ENCODE assay signal across 17 cellular contexts in genomic region chr9:2645569-2645968, GRCh38.
DNase-seq lines count a peak whose midpoint lies in the region; ATAC-seq lines count a peak whose summit lies in the region.
"Had no signal": no experiment of that assay in that cellular context is flagged by ENCODE, and none has a peak within 500 bp of the region (broad histone marks: within the 10 kb centered on the region; RNA-seq: fewer than 3 reads in every experiment).

No MANE protein-coding gene starts in this region.

- ATAC-seq in GM18870 (IDR thresholded peaks at IDR 0.05; ENCODE audit: unreplicated experiment) = peak; percentile 86
- ATAC-seq in GM21528 (IDR thresholded peaks at IDR 0.05; ENCODE audit: low FRiP score, unreplicated experiment) = peak; percentile 74
- ATAC-seq in HG03039 (IDR thresholded peaks at IDR 0.05; ENCODE audit: unreplicated experiment) = peak; percentile 94
- ATAC-seq: mucosa of descending colon had no signal

- peak; percentile 63 for DNase-seq in RPMI8226
- DNase-seq in NCI-H2029 (lab: John Stamatoyannopoulos, UW) = no peak
- no peak for DNase-seq in HuH-7 (ENCODE audit: low spot score)
- no peak for DNase-seq in NCI-H128 (lab: John Stamatoyannopoulos, UW; ENCODE audit: unreplicated experiment)
- DNase-seq in NCI-H1694 treated with DMSO at 0.1 percent for 48 hours (lab: John Stamatoyannopoulos, UW) = no peak
- DNase-seq: activated naive CD8-positive, alpha-beta T cell treated with anti-CD3 and anti-CD28 coated beads, Interleukin-2, amount 10 ng/mL, durations not matched to agents 7 days and 5 days; DMS79 treated with DMSO at 0.1 percent for 48 hours; glutamatergic neuron; mucosa of descending colon; NCI-H2227 treated with DMSO at 0.1 percent for 48 hours; ovary; spleen; substantia nigra; WERI-Rb-1 had no signal
